Comparison of ENCODE assay signal across 1 cellular context in the genomic region with DNA sequence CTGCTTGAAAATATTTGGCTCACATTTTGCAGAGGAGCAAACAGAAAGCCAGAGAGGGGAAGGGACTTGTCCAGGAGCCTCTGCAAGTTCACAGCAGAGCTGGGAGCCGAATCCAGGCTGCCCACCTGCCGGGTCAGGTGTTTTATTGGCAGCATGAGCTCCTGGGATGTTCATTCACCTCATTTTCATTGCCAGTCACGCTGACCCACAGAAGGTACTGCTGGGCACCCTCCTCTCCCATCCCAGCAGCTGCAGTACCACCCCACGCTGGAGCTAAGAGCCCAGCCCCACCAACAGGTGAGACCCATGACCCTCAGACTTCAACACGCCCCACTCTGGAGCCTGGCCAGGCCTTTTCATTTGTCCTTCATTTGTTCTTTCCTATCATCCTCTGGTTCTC.
TF ChIP-seq lines count a peak whose summit lies in the region.

No MANE protein-coding gene starts in this region.

TF ChIP-seq in H1, 55 proteins besides CTCF, POLR2A, EP300 and RAD21:
- no peak for TF ChIP-seq SP2 (IDR thresholded peaks at IDR 0.05; ENCODE audit: low read length)
- TF ChIP-seq RBBP5 (IDR thresholded peaks at IDR 0.05; ENCODE audit: borderline replicate concordance, low read depth, low read length), result no peak
- no peak for TF ChIP-seq SP1 (IDR thresholded peaks at IDR 0.05; ENCODE audit: low read depth, low read length)
- no peak for TF ChIP-seq TEAD4 (IDR thresholded peaks at IDR 0.05; ENCODE audit: low read depth, low read length)
- no peak for TF ChIP-seq CHD2 (IDR thresholded peaks at IDR 0.05; ENCODE audit: low read length)
- TF ChIP-seq JUN (IDR thresholded peaks at IDR 0.05; ENCODE audit: low read depth, low read length), result no peak
- TF ChIP-seq EZH2 (IDR thresholded peaks at IDR 0.05; ENCODE audit: low read depth, low read length, severe bottlenecking), result no peak
- TF ChIP-seq NRF1 (IDR thresholded peaks at IDR 0.05; ENCODE audit: low read depth, low read length), result no peak
- TF ChIP-seq, protein P1, sequence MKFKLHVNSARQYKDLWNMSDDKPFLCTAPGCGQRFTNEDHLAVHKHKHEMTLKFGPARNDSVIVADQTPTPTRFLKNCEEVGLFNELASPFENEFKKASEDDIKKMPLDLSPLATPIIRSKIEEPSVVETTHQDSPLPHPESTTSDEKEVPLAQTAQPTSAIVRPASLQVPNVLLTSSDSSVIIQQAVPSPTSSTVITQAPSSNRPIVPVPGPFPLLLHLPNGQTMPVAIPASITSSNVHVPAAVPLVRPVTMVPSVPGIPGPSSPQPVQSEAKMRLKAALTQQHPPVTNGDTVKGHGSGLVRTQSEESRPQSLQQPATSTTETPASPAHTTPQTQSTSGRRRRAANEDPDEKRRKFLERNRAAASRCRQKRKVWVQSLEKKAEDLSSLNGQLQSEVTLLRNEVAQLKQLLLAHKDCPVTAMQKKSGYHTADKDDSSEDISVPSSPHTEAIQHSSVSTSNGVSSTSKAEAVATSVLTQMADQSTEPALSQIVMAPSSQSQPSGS (IDR thresholded peaks at IDR 0.05; ENCODE audit: low read length), result no peak
- TF ChIP-seq GABPA (IDR thresholded peaks at IDR 0.05; ENCODE audit: borderline replicate concordance, insufficient read depth, low read length), result no peak
- no peak for TF ChIP-seq TCF12 (IDR thresholded peaks at IDR 0.05; ENCODE audit: low read depth, low read length)
- TF ChIP-seq CEBPB (IDR thresholded peaks at IDR 0.05; ENCODE audit: low read depth, low read length), result no peak
- TF ChIP-seq TAF1 (IDR thresholded peaks at IDR 0.05; ENCODE audit: low read depth, low read length), result no peak
- no peak for TF ChIP-seq RNF2 (IDR thresholded peaks at IDR 0.05; ENCODE audit: borderline replicate concordance, low read depth, low read length, missing control alignments, poor library complexity, severe bottlenecking)
- no peak for TF ChIP-seq SP4 (IDR thresholded peaks at IDR 0.05; ENCODE audit: low read length)
- TF ChIP-seq SIRT6 (IDR thresholded peaks at IDR 0.05; ENCODE audit: low read length), result no peak
- no peak for TF ChIP-seq SRF (IDR thresholded peaks at IDR 0.05; ENCODE audit: low read depth, low read length)
- no peak for TF ChIP-seq BCL11A (IDR thresholded peaks at IDR 0.05; ENCODE audit: low read depth in 2 of 2, low read length in 2 of 2)
